ENCODE assay signal across 16 cellular contexts in the genomic region with DNA sequence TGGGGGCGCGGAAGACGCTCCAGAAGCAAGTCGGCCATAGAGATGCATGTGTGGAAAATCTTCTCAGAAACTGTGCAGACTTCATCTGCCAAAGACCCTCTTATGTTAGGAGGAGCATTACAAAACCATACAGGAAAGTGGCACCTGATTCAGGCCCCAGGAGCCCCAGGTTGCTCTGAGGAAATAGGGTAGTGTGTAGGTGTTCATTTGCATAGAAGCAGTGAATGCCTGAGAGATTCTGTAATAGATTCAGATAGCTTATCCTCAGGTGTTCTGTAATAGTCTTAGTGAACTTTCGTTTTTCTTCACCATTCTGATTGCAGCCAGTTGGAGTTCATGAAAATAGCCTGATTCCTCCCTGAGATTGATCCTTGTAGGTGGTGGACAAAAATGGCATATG.
DNase-seq lines count a peak whose midpoint lies in the region; ATAC-seq lines count a peak whose summit lies in the region.
"Had no signal": no experiment of that assay in that cellular context is flagged by ENCODE, and none has a peak within 500 bp of the region (broad histone marks: within the 10 kb centered on the region; RNA-seq: fewer than 3 reads in every experiment).

No MANE protein-coding gene starts in this region.

- intact Hi-C loops in activated T-helper 2 cell treated with anti-CD3 and anti-CD28 coated beads, Interferon-gamma antibody, Interleukin-2, Interleukin-4, amounts not matched to agents 10 μg/mL and 5 μg/mL and 100 μg/mL, durations not matched to agents 14 hours and 24 hours and 36 hours (cut with micrococcal nuclease): no loop called here

- no peaks in the 10 kb centered on the region for H3K36me3 ChIP-seq in MG63
- H3K36me3 ChIP-seq: colonic mucosa, gastrocnemius medialis had no signal

- no peak overlapping the region for H3K4me3 Mint-ChIP-seq in activated T-helper 2 cell treated with anti-CD3 and anti-CD28 coated beads, Interferon-gamma antibody, Interleukin-2, Interleukin-4, amounts not matched to agents 10 μg/mL and 5 μg/mL and 100 μg/mL, durations not matched to agents 14 hours and 24 hours and 36 hours (ENCODE audit: low read depth)
- no peak overlapping the region for H3K4me3 Mint-ChIP-seq in stimulated activated naive CD8-positive, alpha-beta T cell treated with anti-CD3 and anti-CD28 coated beads, Interleukin-15, amount 100 ng/mL, for 72 hours
- H3K4me3 Mint-ChIP-seq: CD8-positive, alpha-beta memory T cell; WTC11 had no signal

- H3K27me3 Mint-ChIP-seq in activated T-helper 2 cell treated with anti-CD3 and anti-CD28 coated beads, Interferon-gamma antibody, Interleukin-2, Interleukin-4, amounts not matched to agents 10 μg/mL and 5 μg/mL and 100 μg/mL, durations not matched to agents 14 hours and 24 hours and 36 hours (ENCODE audit: low read depth): no peaks in the 10 kb centered on the region
- H3K27me3 Mint-ChIP-seq in stimulated activated naive CD8-positive, alpha-beta T cell treated with anti-CD3 and anti-CD28 coated beads, Interleukin-15, amount 100 ng/mL, for 72 hours: no peaks in the 10 kb centered on the region
- H3K27me3 Mint-ChIP-seq: CD8-positive, alpha-beta memory T cell had no signal

- H3K4me3 ChIP-seq in MG63: no peak overlapping the region
- H3K4me3 ChIP-seq: colonic mucosa, gastrocnemius medialis had no signal

- no peaks in the 10 kb centered on the region for H3K36me3 Mint-ChIP-seq in activated T-helper 2 cell treated with anti-CD3 and anti-CD28 coated beads, Interferon-gamma antibody, Interleukin-2, Interleukin-4, amounts not matched to agents 10 μg/mL and 5 μg/mL and 100 μg/mL, durations not matched to agents 14 hours and 24 hours and 36 hours (ENCODE audit: low read depth)
- H3K36me3 Mint-ChIP-seq: WTC11 had no signal

- H3K9me3 ChIP-seq in MG63: no peaks in the 10 kb centered on the region
- H3K9me3 ChIP-seq: colonic mucosa, gastrocnemius medialis had no signal

- no peak overlapping the region for H3K27ac Mint-ChIP-seq in activated T-helper 2 cell treated with anti-CD3 and anti-CD28 coated beads, Interferon-gamma antibody, Interleukin-2, Interleukin-4, amounts not matched to agents 10 μg/mL and 5 μg/mL and 100 μg/mL, durations not matched to agents 14 hours and 24 hours and 36 hours
- H3K27ac Mint-ChIP-seq in stimulated activated naive CD8-positive, alpha-beta T cell treated with anti-CD3 and anti-CD28 coated beads, Interleukin-15, amount 100 ng/mL, for 72 hours: no peak overlapping the region
- H3K27ac Mint-ChIP-seq: CD8-positive, alpha-beta memory T cell; WTC11 had no signal

- peaks cover 21% of the 10 kb centered on the region for H3K4me1 Mint-ChIP-seq in activated T-helper 2 cell treated with anti-CD3 and anti-CD28 coated beads, Interferon-gamma antibody, Interleukin-2, Interleukin-4, amounts not matched to agents 10 μg/mL and 5 μg/mL and 100 μg/mL, durations not matched to agents 14 hours and 24 hours and 36 hours (ENCODE audit: low read depth)
- H3K4me1 Mint-ChIP-seq in stimulated activated naive CD8-positive, alpha-beta T cell treated with anti-CD3 and anti-CD28 coated beads, Interleukin-15, amount 100 ng/mL, for 72 hours: peaks cover 33% of the 10 kb centered on the region

- H3K9me3 Mint-ChIP-seq in activated T-helper 2 cell treated with anti-CD3 and anti-CD28 coated beads, Interferon-gamma antibody, Interleukin-2, Interleukin-4, amounts not matched to agents 10 μg/mL and 5 μg/mL and 100 μg/mL, durations not matched to agents 14 hours and 24 hours and 36 hours: no peaks in the 10 kb centered on the region
- H3K9me3 Mint-ChIP-seq in stimulated activated naive CD8-positive, alpha-beta T cell treated with anti-CD3 and anti-CD28 coated beads, Interleukin-15, amount 100 ng/mL, for 72 hours: no peaks in the 10 kb centered on the region
- H3K9me3 Mint-ChIP-seq: CD8-positive, alpha-beta memory T cell; WTC11 had no signal

- ATAC-seq in GM18858 (IDR thresholded peaks at IDR 0.05; ENCODE audit: unreplicated experiment) (peak; percentile 88), GM21576 (IDR thresholded peaks at IDR 0.05; ENCODE audit: unreplicated experiment) (peak; percentile 76), HG03135 (IDR thresholded peaks at IDR 0.05; ENCODE audit: unreplicated experiment) (peak; percentile 68), HG03457 (IDR thresholded peaks at IDR 0.05; ENCODE audit: unreplicated experiment) (no peak)
- ATAC-seq in stimulated activated naive CD8-positive, alpha-beta T cell treated with anti-CD3 and anti-CD28 coated beads, Interleukin-15, amount 100 ng/mL, for 72 hours: no peak
- ATAC-seq: gastrocnemius medialis, Right ventricle myocardium inferior, WTC11 had no signal

- DNase-seq in germinal center (ENCODE audit: low spot score) (peak; percentile 73), MG63 (no peak)
- no peak for DNase-seq in activated T-helper 2 cell treated with anti-CD3 and anti-CD28 coated beads, Interferon-gamma antibody, Interleukin-2, Interleukin-4, amounts not matched to agents 10 μg/mL and 5 μg/mL and 100 μg/mL, durations not matched to agents 14 hours and 24 hours and 36 hours (ENCODE audit: low spot score)
- no peak for DNase-seq in stimulated activated naive CD8-positive, alpha-beta T cell treated with anti-CD3 and anti-CD28 coated beads, Interleukin-15, amount 100 ng/mL, for 72 hours
- DNase-seq: activated naive CD4-positive, alpha-beta T cell treated with Interleukin-2 at 50 U/mL for 16 hours; CD8-positive, alpha-beta memory T cell; colonic mucosa; gastrocnemius medialis; NCI-H2107; trophoblast cell had no signal

- no peaks in the 10 kb centered on the region for H3K27me3 ChIP-seq in MG63
- H3K27me3 ChIP-seq: colonic mucosa, gastrocnemius medialis had no signal

Comparison
In these comparisons a context has a peak if more than half of its experiments do, and no peak if none do; other contexts are left out.
1. ATAC-seq: peak in GM18858 (single experiment), GM21576 (single experiment) and HG03135 (single experiment); none in stimulated activated naive CD8-positive, alpha-beta T cell treated with anti-CD3 and anti-CD28 coated beads, Interleukin-15, amount 100 ng/mL, for 72 hours (single experiment) and HG03457 (single experiment).